ENCODE assay signal across 12 cellular contexts in the genomic region with DNA sequence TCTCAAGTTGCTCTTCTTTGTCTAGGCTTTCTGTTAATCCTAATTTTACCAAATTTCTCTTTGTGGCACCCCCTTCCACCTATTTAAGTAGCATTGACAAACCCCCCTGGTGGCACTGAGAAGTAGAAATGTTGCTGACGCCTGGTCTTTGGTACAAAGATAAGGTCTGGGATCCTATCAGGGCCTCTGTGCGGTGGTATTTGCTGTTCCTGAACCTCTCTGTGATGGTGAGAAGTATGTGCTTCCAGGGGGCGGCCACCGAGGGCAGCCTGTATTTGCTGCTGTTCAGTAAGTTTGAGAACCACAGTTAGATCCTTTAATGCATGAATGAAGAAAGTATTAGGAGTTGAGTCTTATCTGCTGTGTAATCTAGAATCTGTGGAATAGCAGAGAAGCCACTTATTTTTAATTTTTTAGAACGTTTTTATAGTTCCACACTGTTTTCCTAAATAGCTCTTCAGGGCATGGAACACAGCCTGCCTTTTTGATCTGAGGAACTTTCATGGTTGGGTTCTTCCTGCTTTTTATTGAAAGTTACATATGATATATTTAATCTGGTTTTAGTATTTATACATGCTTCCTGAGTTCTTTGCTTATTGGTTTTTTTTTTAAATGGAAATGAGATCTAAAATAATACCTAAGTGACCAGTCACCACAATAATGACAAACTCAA.
A peak's percentile ranks its signal among the peaks of the same experiment; 100 is the strongest.
DNase-seq lines count a peak whose midpoint lies in the region; ATAC-seq and TF ChIP-seq lines count a peak whose summit lies in the region.
"Had no signal": no experiment of that assay in that cellular context is flagged by ENCODE, and none has a peak within 500 bp of the region (broad histone marks: within the 10 kb centered on the region; RNA-seq: fewer than 3 reads in every experiment).

No MANE protein-coding gene starts in this region.

- no peaks in the 10 kb centered on the region for H3K27me3 ChIP-seq in brain microvascular endothelial cell (replicated peaks)
- H3K27me3 ChIP-seq in muscle layer of duodenum (ENCODE audit: low read depth, low read length), result no peaks in the 10 kb centered on the region
- H3K27me3 ChIP-seq in tibial artery, result no peaks in the 10 kb centered on the region

- no peak overlapping the region for H3K4me3 Mint-ChIP-seq in activated CD4-positive, alpha-beta memory T cell treated with anti-CD3 and anti-CD28 coated beads for 36 hours
- H3K4me3 Mint-ChIP-seq: activated CD8-positive, alpha-beta T cell treated with anti-CD3 and anti-CD28 coated beads for 36 hours; activated naive CD4-positive, alpha-beta T cell treated with anti-CD3 and anti-CD28 coated beads, Interleukin-2, amount 10 ng/mL, durations not matched to agents 7 days and 5 days; dendritic cell treated with granulocyte-macrophage colony-stimulating factor and Interleukin-4, amounts not matched to agents 40 ng/mL and 50 ng/mL, for 4 days; stimulated activated naive CD8-positive, alpha-beta T cell treated with anti-CD3 and anti-CD28 coated beads, Interleukin-15, amount 100 ng/mL, for 72 hours had no signal

- POLR2A ChIA-PET in activated CD4-positive, alpha-beta memory T cell treated with anti-CD3 and anti-CD28 coated beads for 36 hours (lab: Charles Lee), result no interaction called here

- TF ChIP-seq CTCF in brain microvascular endothelial cell (IDR thresholded peaks at IDR 0.05; ENCODE audit: low read depth, low read length, missing control alignments) (peak; percentile 37), tibial artery (IDR thresholded peaks at IDR 0.05) (no peak), omental fat pad (IDR thresholded peaks at IDR 0.05) (no peak)

- intact Hi-C loops in activated CD4-positive, alpha-beta memory T cell treated with anti-CD3 and anti-CD28 coated beads for 36 hours (cut with micrococcal nuclease), result loop anchor here (10.0 kb wide), 1 partner anchor 123 kb away; a partner anchor contains a TSS
- intact Hi-C loops in tibial artery (cut with DNase I; ENCODE audit: low total_unique reads), result loop anchor here (10.0 kb wide), 1 partner anchor 63 kb away; no protein-coding TSS in a partner anchor

- H3K9me3 Mint-ChIP-seq in activated CD4-positive, alpha-beta memory T cell treated with anti-CD3 and anti-CD28 coated beads for 36 hours, result no peaks in the 10 kb centered on the region
- H3K9me3 Mint-ChIP-seq: activated CD8-positive, alpha-beta T cell treated with anti-CD3 and anti-CD28 coated beads for 36 hours; activated naive CD4-positive, alpha-beta T cell treated with anti-CD3 and anti-CD28 coated beads, Interleukin-2, amount 10 ng/mL, durations not matched to agents 7 days and 5 days; dendritic cell treated with granulocyte-macrophage colony-stimulating factor and Interleukin-4, amounts not matched to agents 40 ng/mL and 50 ng/mL, for 4 days; stimulated activated naive CD8-positive, alpha-beta T cell treated with anti-CD3 and anti-CD28 coated beads, Interleukin-15, amount 100 ng/mL, for 72 hours had no signal

- CTCF ChIA-PET in activated CD4-positive, alpha-beta memory T cell treated with anti-CD3 and anti-CD28 coated beads for 36 hours (lab: Charles Lee), result no interaction called here

- H3K4me1 Mint-ChIP-seq in activated CD4-positive, alpha-beta memory T cell treated with anti-CD3 and anti-CD28 coated beads for 36 hours (ENCODE audit: low read depth), result peaks cover 6% of the 10 kb centered on the region

- H3K27ac Mint-ChIP-seq in activated CD4-positive, alpha-beta memory T cell treated with anti-CD3 and anti-CD28 coated beads for 36 hours, result no peak overlapping the region
- H3K27ac Mint-ChIP-seq: activated CD8-positive, alpha-beta T cell treated with anti-CD3 and anti-CD28 coated beads for 36 hours; activated naive CD4-positive, alpha-beta T cell treated with anti-CD3 and anti-CD28 coated beads, Interleukin-2, amount 10 ng/mL, durations not matched to agents 7 days and 5 days; dendritic cell treated with granulocyte-macrophage colony-stimulating factor and Interleukin-4, amounts not matched to agents 40 ng/mL and 50 ng/mL, for 4 days; stimulated activated naive CD8-positive, alpha-beta T cell treated with anti-CD3 and anti-CD28 coated beads, Interleukin-15, amount 100 ng/mL, for 72 hours had no signal

- no peak for ATAC-seq in omental fat pad (ENCODE audit: low FRiP score)
- ATAC-seq: activated CD8-positive, alpha-beta T cell treated with anti-CD3 and anti-CD28 coated beads for 36 hours; stimulated activated naive CD8-positive, alpha-beta T cell treated with anti-CD3 and anti-CD28 coated beads, Interleukin-15, amount 100 ng/mL, for 72 hours had no signal

- H3K27ac ChIP-seq in brain microvascular endothelial cell (peak overlapping the region; percentile 91), muscle layer of duodenum (ENCODE audit: low read length) (peak overlapping the region; percentile 62), tibial artery (no peak overlapping the region)

- peaks cover 25% of the 10 kb centered on the region for H3K27me3 Mint-ChIP-seq in activated CD4-positive, alpha-beta memory T cell treated with anti-CD3 and anti-CD28 coated beads for 36 hours
- H3K27me3 Mint-ChIP-seq: dendritic cell treated with granulocyte-macrophage colony-stimulating factor and Interleukin-4, amounts not matched to agents 40 ng/mL and 50 ng/mL, for 4 days had no signal

- in situ Hi-C loops in brain microvascular endothelial cell (cut with HindIII; ENCODE audit: low pct_ligation_motif_present, low sequenced_read_pairs), result no loop called here

- H3K36me3 ChIP-seq in brain microvascular endothelial cell (replicated peaks) (peaks cover 15% of the 10 kb centered on the region), muscle layer of duodenum (ENCODE audit: control insufficient read depth in 1 of 2, insufficient read depth in 2 of 2, low read length in 2 of 2) (peaks cover 0 to 13% of the 10 kb centered on the region in 2 donors), tibial artery (peaks cover 0 to 5% (median 0%) of the 10 kb centered on the region in 3 donors)

- DNase-seq in Daoy (ENCODE audit: low read depth) (peak; percentile 60), NAMALWA (ENCODE audit: low spot score) (peak; percentile 45), brain microvascular endothelial cell (peak; percentile 73), tibial artery (no peak), omental fat pad (ENCODE audit: low spot score) (no peak), NCI-H2196 treated with DMSO at 0.1 percent for 48 hours (lab: John Stamatoyannopoulos, UW; ENCODE audit: unreplicated experiment) (no peak)
- DNase-seq in activated CD4-positive, alpha-beta memory T cell treated with anti-CD3 and anti-CD28 coated beads for 36 hours, result no peak
- DNase-seq: activated CD8-positive, alpha-beta T cell treated with anti-CD3 and anti-CD28 coated beads for 36 hours; activated naive CD4-positive, alpha-beta T cell treated with anti-CD3 and anti-CD28 coated beads, Interleukin-2, amount 10 ng/mL, durations not matched to agents 7 days and 5 days; stimulated activated naive CD8-positive, alpha-beta T cell treated with anti-CD3 and anti-CD28 coated beads, Interleukin-15, amount 100 ng/mL, for 72 hours had no signal

- no peak overlapping the region for H3K4me3 ChIP-seq in brain microvascular endothelial cell (ENCODE audit: low read depth, low read length)
- no peak overlapping the region for H3K4me3 ChIP-seq in muscle layer of duodenum (ENCODE audit: low read depth in 1 of 2, low read length in 2 of 2)
- H3K4me3 ChIP-seq in tibial artery, result no peak overlapping the region

- no peaks in the 10 kb centered on the region for H3K36me3 Mint-ChIP-seq in activated CD4-positive, alpha-beta memory T cell treated with anti-CD3 and anti-CD28 coated beads for 36 hours
- H3K36me3 Mint-ChIP-seq: activated naive CD4-positive, alpha-beta T cell treated with anti-CD3 and anti-CD28 coated beads, Interleukin-2, amount 10 ng/mL, durations not matched to agents 7 days and 5 days had no signal

- H3K9me3 ChIP-seq in muscle layer of duodenum (ENCODE audit: control insufficient read depth in 1 of 2, low read length in 2 of 2) (no peaks in the 10 kb centered on the region), tibial artery (no peaks in the 10 kb centered on the region)

- peaks cover 16 to 58% of the 10 kb centered on the region in 2 donors for H3K4me1 ChIP-seq in muscle layer of duodenum (ENCODE audit: control insufficient read depth in 1 of 2, insufficient read depth in 2 of 2, low read length in 2 of 2)
- H3K4me1 ChIP-seq in tibial artery, result peaks cover 0 to 74% (median 52%) of the 10 kb centered on the region in 4 donors

Comparison
In these comparisons a context has a peak if more than half of its experiments do, and no peak if none do; other contexts are left out.
1. DNase-seq: peak in Daoy (single experiment), NAMALWA (single experiment) and brain microvascular endothelial cell (single experiment); none in activated CD4-positive, alpha-beta memory T cell treated with anti-CD3 and anti-CD28 coated beads for 36 hours (single experiment), tibial artery (0 of 2), omental fat pad (single experiment) and NCI-H2196 treated with DMSO at 0.1 percent for 48 hours (single experiment).
2. H3K27ac ChIP-seq: peak in brain microvascular endothelial cell (single experiment) and muscle layer of duodenum (single experiment); none in tibial artery (0 of 2).